ENCODE assay signal across 1 cellular context in the genomic region with DNA sequence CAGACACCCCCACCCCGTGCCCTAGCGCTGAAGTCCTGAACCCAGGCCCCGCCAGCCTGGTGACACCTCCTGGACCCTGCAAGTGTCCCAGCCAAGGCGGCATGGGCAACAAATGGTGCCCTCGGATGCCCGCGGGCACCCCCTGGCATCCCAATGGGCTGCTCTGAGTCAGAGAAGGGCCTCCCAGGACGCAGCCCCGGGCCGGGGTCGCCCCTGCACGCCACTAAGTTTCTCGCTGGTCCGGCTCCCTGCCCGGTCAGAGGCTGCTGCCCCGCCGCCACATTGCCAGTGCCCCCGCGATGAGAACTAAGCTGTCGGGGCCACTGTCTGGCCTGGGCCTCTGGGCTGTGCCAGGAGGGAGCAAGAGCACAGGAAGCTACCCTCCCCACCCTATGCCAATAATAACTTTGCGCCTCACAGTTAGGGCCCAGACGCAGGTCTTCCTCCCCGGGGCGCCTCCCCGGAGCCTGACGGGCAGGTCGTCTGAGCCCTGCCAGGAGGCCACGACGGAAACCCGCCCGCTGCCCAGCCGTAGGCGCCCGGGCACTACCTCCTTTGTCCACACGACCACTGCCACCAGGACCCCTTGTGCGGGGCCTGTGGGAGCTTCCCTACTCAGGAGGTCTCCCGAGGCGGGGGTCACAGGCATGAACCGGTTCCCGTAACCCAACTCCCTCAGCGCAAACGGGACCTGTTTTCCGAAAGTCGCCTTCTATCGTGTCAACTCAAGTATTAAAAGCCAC.
TF ChIP-seq lines count a peak whose summit lies in the region.

No MANE protein-coding gene starts in this region.

TF ChIP-seq in GM23338, 12 proteins besides CTCF, POLR2A, EP300 and RAD21 (continued from another document):
- TF ChIP-seq ZNF462 (CRISPR knock-in tag; IDR thresholded peaks at IDR 0.05) = no peak
- TF ChIP-seq NANOG (IDR thresholded peaks at IDR 0.05; ENCODE audit: borderline replicate concordance) = no peak
- TF ChIP-seq EZH2 (IDR thresholded peaks at IDR 0.05; ENCODE audit: low read depth, unreplicated experiment) = no peak
- TF ChIP-seq POLR2AphosphoS5 (IDR thresholded peaks at IDR 0.05; ENCODE audit: low read depth) = no peak
- TF ChIP-seq ZNF114 (CRISPR knock-in tag; IDR thresholded peaks at IDR 0.05) = no peak
- no peak for TF ChIP-seq CREB1 (CRISPR knock-in tag; IDR thresholded peaks at IDR 0.05; ENCODE audit: low read depth)
- no peak for TF ChIP-seq JUNB (IDR thresholded peaks at IDR 0.05; ENCODE audit: unreplicated experiment)
- TF ChIP-seq EZH2phosphoT487 (IDR thresholded peaks at IDR 0.05; ENCODE audit: unreplicated experiment) = no peak
- no peak for TF ChIP-seq ETS1 (IDR thresholded peaks at IDR 0.05)
- TF ChIP-seq STAT1 (IDR thresholded peaks at IDR 0.05; ENCODE audit: unreplicated experiment) = no peak
